25 cellular contexts compared by ENCODE assay signal in the genomic region with DNA sequence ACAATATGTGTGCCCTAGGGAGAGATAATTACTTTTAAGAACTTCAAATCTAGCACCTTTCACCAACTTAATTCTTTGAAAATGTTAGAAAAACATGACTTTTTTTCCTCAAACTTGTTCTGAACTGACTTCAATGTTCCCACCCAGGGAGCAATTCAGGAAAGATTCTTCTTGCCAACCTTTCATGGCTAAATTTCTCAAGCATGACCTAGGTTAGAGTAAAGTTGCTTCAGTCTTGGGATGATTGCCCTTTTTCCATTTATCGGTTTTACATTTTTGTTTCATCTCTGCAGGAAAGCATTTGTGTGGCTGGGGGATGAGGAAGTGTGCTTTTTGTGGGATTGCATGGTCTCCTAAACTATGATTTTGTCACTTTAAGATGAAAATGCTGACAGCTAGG.
"Had no signal": no experiment of that assay in that cellular context is flagged by ENCODE, and none has a peak within 500 bp of the region (broad histone marks: within the 10 kb centered on the region; RNA-seq: fewer than 3 reads in every experiment).

No MANE protein-coding gene starts in this region.

- H3K27me3 Mint-ChIP-seq: natural killer cell treated with Interleukin-12 subunit alpha and Interleukin-12 subunit beta and Interleukin-15 and Interleukin-18, amount 100 ng/mL, for 72 hours; progenitor cell of endocrine pancreas; stimulated activated naive B cell treated with anti-CD40 and anti-IgM and Interleukin-4, amounts not matched to agents 10 μg/mL and 1 μg/mL and 100 μg/mL, for 72 hours had no signal

- ATAC-seq: mucosa of descending colon; naive thymus-derived CD4-positive, alpha-beta T cell; natural killer cell treated with Interleukin-12 subunit alpha and Interleukin-12 subunit beta and Interleukin-15 and Interleukin-18, amount 100 ng/mL, for 72 hours; right lobe of liver; stimulated activated naive B cell treated with anti-CD40 and anti-IgM and Interleukin-4, amounts not matched to agents 10 μg/mL and 1 μg/mL and 100 μg/mL, for 72 hours; stimulated activated naive CD8-positive, alpha-beta T cell treated with anti-CD3 and anti-CD28 coated beads, Interleukin-15, Interleukin-2, amounts not matched to agents 100 U/mL and 50 U/mL, for 24 hours had no signal

- DNase-seq: islet precursor cell; left ventricle myocardium inferior; mesendoderm; midbrain; mucosa of descending colon; naive thymus-derived CD4-positive, alpha-beta T cell; ovary; right lobe of liver; stimulated activated CD4-positive, alpha-beta T cell treated with anti-CD3 and anti-CD28 coated beads, Interleukin-12 subunit alpha, Interleukin-12 subunit beta, amount 100 ng/mL, for 4 hours; stimulated activated CD4-positive, alpha-beta T cell treated with anti-CD3 and anti-CD28 coated beads, Interleukin-15, amount 100 ng/mL, for 24 hours; stimulated activated CD4-positive, alpha-beta T cell treated with anti-CD3 and anti-CD28 coated beads, Interleukin-2, amount 100 ng/mL, for 24 hours; stimulated activated CD4-positive, alpha-beta T cell treated with anti-CD3 and anti-CD28 coated beads, Interleukin-4, amount 100 ng/mL, for 1 hour; stimulated activated naive B cell treated with anti-CD40 and anti-IgM and Interleukin-4, amounts not matched to agents 10 μg/mL and 1 μg/mL and 100 μg/mL, for 72 hours; stimulated activated naive CD8-positive, alpha-beta T cell treated with anti-CD3 and anti-CD28 coated beads, Interleukin-15, Interleukin-2, amounts not matched to agents 100 U/mL and 50 U/mL, for 24 hours; stomach; testis; thyroid gland; transverse colon; upper lobe of left lung had no signal

- H3K4me1 Mint-ChIP-seq: naive thymus-derived CD4-positive, alpha-beta T cell had no signal

- H3K36me3 Mint-ChIP-seq: naive thymus-derived CD4-positive, alpha-beta T cell; natural killer cell treated with Interleukin-12 subunit alpha and Interleukin-12 subunit beta and Interleukin-15 and Interleukin-18, amount 100 ng/mL, for 72 hours; stimulated activated naive B cell treated with anti-CD40 and anti-IgM and Interleukin-4, amounts not matched to agents 10 μg/mL and 1 μg/mL and 100 μg/mL, for 72 hours had no signal

- H3K4me3 ChIP-seq: left ventricle myocardium inferior, lung, mucosa of descending colon, ovary, right atrium auricular region, right lobe of liver, skin epidermis, stomach, testis, thyroid gland, transverse colon, upper lobe of left lung, vagina had no signal

- H3K4me3 Mint-ChIP-seq: naive thymus-derived CD4-positive, alpha-beta T cell; natural killer cell treated with Interleukin-12 subunit alpha and Interleukin-12 subunit beta and Interleukin-15 and Interleukin-18, amount 100 ng/mL, for 72 hours; stimulated activated naive B cell treated with anti-CD40 and anti-IgM and Interleukin-4, amounts not matched to agents 10 μg/mL and 1 μg/mL and 100 μg/mL, for 72 hours had no signal

- H3K9me3 Mint-ChIP-seq: natural killer cell treated with Interleukin-12 subunit alpha and Interleukin-12 subunit beta and Interleukin-15 and Interleukin-18, amount 100 ng/mL, for 72 hours; stimulated activated naive B cell treated with anti-CD40 and anti-IgM and Interleukin-4, amounts not matched to agents 10 μg/mL and 1 μg/mL and 100 μg/mL, for 72 hours had no signal

- H3K27ac Mint-ChIP-seq: naive thymus-derived CD4-positive, alpha-beta T cell; natural killer cell treated with Interleukin-12 subunit alpha and Interleukin-12 subunit beta and Interleukin-15 and Interleukin-18, amount 100 ng/mL, for 72 hours; progenitor cell of endocrine pancreas; stimulated activated naive B cell treated with anti-CD40 and anti-IgM and Interleukin-4, amounts not matched to agents 10 μg/mL and 1 μg/mL and 100 μg/mL, for 72 hours had no signal
